6 cellular contexts compared by ENCODE assay signal in the genomic region with DNA sequence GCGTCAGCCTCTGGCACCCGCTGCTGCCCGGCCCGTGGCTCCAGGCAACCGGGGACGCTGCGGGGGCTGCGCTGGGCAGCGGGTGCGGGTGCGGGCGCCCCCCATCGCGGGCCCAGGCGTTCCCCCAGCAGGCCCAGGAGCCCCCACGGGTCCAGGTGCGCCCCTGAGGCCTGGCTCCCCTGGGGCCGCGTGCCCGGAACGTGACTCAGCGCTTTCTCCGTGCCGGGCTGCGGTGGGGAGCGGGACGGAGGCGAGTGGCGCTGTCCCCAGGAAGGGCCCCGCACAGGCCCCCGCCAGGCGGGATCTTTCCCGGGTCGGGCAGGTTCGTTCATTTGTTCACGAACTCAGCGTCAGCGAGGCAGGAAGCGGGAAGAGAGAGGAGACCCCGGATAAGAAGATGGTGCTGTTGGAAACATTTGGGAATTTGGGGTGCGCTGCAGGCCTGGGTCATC. TPM values are rescaled to one million over a fixed set of nuclear protein-coding genes. Genes with fewer than 3 reads are reported as not detected.
DNase-seq lines count a peak whose midpoint lies in the region; ATAC-seq, FAIRE-seq and TF ChIP-seq lines count a peak whose summit lies in the region.

No MANE protein-coding gene starts in this region.

- peak overlapping the region; percentile 89; the same call in 1 of the 2 replicates for H2BK20ac ChIP-seq in H1 (ENCODE audit: low read length)

- H3K4me3 ChIP-seq in H1 (ENCODE audit: extremely low read depth in 1 of 4, insufficient read depth in 2 of 4, low read depth in 3 of 4, low read length in 4 of 4) = peak overlapping the region in 3 of 4 experiments; percentile 1 to 48 (median 10); a peak in 5 of 8 replicates
- H3K4me3 ChIP-seq in skeletal muscle cell (ENCODE audit: low read depth, low read length) = peak overlapping the region; percentile 25

- WGBS in H1 (ENCODE audit: extremely low coverage in 1 of 2, insufficient coverage in 1 of 2, insufficient read length in 1 of 2, insufficient replicate concordance in 2 of 2, low coverage in 1 of 2, low lambda C conversion rate in 2 of 2, missing lambda C conversion rate in 1 of 2), 2 experiments = 32% methylated on average over 34 of the region's 41 CpGs; no CpG with 5 or more reads in 1 of the 2 experiments

- no peak overlapping the region for H3K27ac ChIP-seq in H1 (ENCODE audit: low read depth, low read length)

- no peak for TF ChIP-seq POLR2A in H1 (IDR thresholded peaks at IDR 0.05; ENCODE audit: control extremely low read depth in 1 of 2, low read depth in 2 of 2, low read length in 2 of 2)

- no peaks in the 10 kb centered on the region for H4K20me1 ChIP-seq in H1 (replicated peaks in 1 of 2; ENCODE audit: control insufficient read depth in 1 of 2, insufficient read depth in 2 of 2, low read length in 2 of 2)

- peaks cover 0 to 13% (median 7%) of the 10 kb centered on the region in 4 experiments; a peak in 4 of 7 replicates for H3K27me3 ChIP-seq in H1 (replicated peaks in 1 of 4; ENCODE audit: control insufficient read depth in 3 of 4, extremely low read depth in 1 of 4, insufficient read depth in 3 of 4, low read length in 3 of 4)

- H3K4ac ChIP-seq in H1 (replicated peaks; ENCODE audit: insufficient read length, low read depth, low read length) = peak overlapping the region; percentile 28

- no peak for TF ChIP-seq RAD21 in H1 (IDR thresholded peaks at IDR 0.05 in 1 of 2, conservative IDR thresholded peaks at IDR 0.05 in 1 of 2; ENCODE audit: low read depth in 2 of 2, low read length in 2 of 2)

- TF ChIP-seq CTCF in H1 (IDR thresholded peaks at IDR 0.05; ENCODE audit: control extremely low read depth in 1 of 3, insufficient read depth in 1 of 3, low read depth in 1 of 3, low read length in 3 of 3) = no peak

- no peaks in the 10 kb centered on the region for H3K9me3 ChIP-seq in H1 (ENCODE audit: insufficient read depth in 2 of 2, low read depth in 1 of 2, low read length in 1 of 2)

- H4K91ac ChIP-seq in H1 (replicated peaks; ENCODE audit: insufficient read length, low read length) = peak overlapping the region; percentile 82

- H2AFZ ChIP-seq in H1 (ENCODE audit: low read length) = no peak overlapping the region

- H3K36me3 ChIP-seq in H1 (ENCODE audit: control insufficient read depth in 2 of 4, insufficient read depth in 4 of 4, low read length in 3 of 4) = no peaks in the 10 kb centered on the region

- H4K8ac ChIP-seq in H1 (ENCODE audit: extremely low read depth, insufficient read depth, low read length) = peak overlapping the region; percentile 75

- H3K4me1 ChIP-seq in H1 (replicated peaks in 1 of 4; ENCODE audit: control insufficient read depth in 3 of 4, insufficient read depth in 4 of 4, low read length in 3 of 4) = peaks cover 7 to 32% (median 19%) of the 10 kb centered on the region in 4 experiments

- H4K5ac ChIP-seq in H1 (ENCODE audit: insufficient read length, low read depth, low read length) = no peak overlapping the region

- no peak overlapping the region for H2AK5ac ChIP-seq in H1 (ENCODE audit: low read depth, low read length)

- peak overlapping the region; percentile 5 to 57; a peak in 3 of 4 replicates for H3K4me2 ChIP-seq in H1 (ENCODE audit: insufficient read depth in 1 of 2, low read depth in 2 of 2, low read length in 2 of 2)

- peak overlapping the region; percentile 68 for H2BK12ac ChIP-seq in H1 (ENCODE audit: low read depth, low read length)

- peak overlapping the region; percentile 49 for H3K56ac ChIP-seq in H1 (replicated peaks; ENCODE audit: insufficient read length, low read depth, low read length)

- no peaks in the 10 kb centered on the region for H3K79me1 ChIP-seq in H1 (ENCODE audit: low read depth, low read length)

- H3K18ac ChIP-seq in H1 (ENCODE audit: extremely low read depth, low read length) = peak overlapping the region; percentile 34

- no peak overlapping the region; a peak in 1 of 7 replicates for H3K9ac ChIP-seq in H1 (replicated peaks in 1 of 4; ENCODE audit: extremely low read depth in 1 of 4, low read depth in 3 of 4, low read length in 3 of 4)

- POLR2A ChIA-PET in H1 (lab: Charles Lee; ENCODE audit: partially characterized antibody) = interaction anchor here (0.8 to 5.4 kb wide), 10 partner anchors 11 to 119 kb away, joined by 3 to 70 read pairs (median 4); a partner anchor contains a TSS

- DNase-seq in H1 (ENCODE audit: low read depth in 1 of 2, low spot score in 2 of 2) (peak in 1 of 2 experiments; percentile 79), skeletal muscle cell (ENCODE audit: low read depth) (no peak), NCI-H524 treated with DMSO at 0.1 percent for 48 hours (lab: John Stamatoyannopoulos, UW) (no peak), DMS114 treated with DMSO at 0.1 percent for 48 hours (lab: John Stamatoyannopoulos, UW; ENCODE audit: unreplicated experiment) (no peak)

- H2BK5ac ChIP-seq in H1 (ENCODE audit: low read depth, low read length) = peak overlapping the region; percentile 52; the same call in 1 of the 2 replicates

- ATAC-seq in HG03354 (IDR thresholded peaks at IDR 0.05; ENCODE audit: poor library complexity, severe bottlenecking, unreplicated experiment) = peak; percentile 16
- no peak for ATAC-seq in GM19395 (IDR thresholded peaks at IDR 0.05; ENCODE audit: unreplicated experiment)

- FAIRE-seq in H1 (lab: Jason Lieb, UNC) = no peak

- no peak overlapping the region for H3K14ac ChIP-seq in H1 (ENCODE audit: insufficient read length)

- no peak overlapping the region for H2BK15ac ChIP-seq in H1 (ENCODE audit: low read length)

- no peak overlapping the region for H2BK120ac ChIP-seq in H1 (replicated peaks; ENCODE audit: low read depth, low read length)

- H3K79me2 ChIP-seq in H1 (ENCODE audit: control insufficient read depth in 1 of 2, insufficient read depth in 2 of 2, low read length in 2 of 2) = no peaks in the 10 kb centered on the region

- H3K23me2 ChIP-seq in H1 (ENCODE audit: low read depth, low read length) = peaks cover 2% of the 10 kb centered on the region; the same call in 1 of the 2 replicates

- TF ChIP-seq EP300 in H1 (IDR thresholded peaks at IDR 0.05; ENCODE audit: borderline replicate concordance in 1 of 2, low read depth in 2 of 2, low read length in 2 of 2) = no peak

- CTCF ChIA-PET in H1 (lab: Charles Lee; ENCODE audit: partially characterized antibody) = interaction anchor here (0.7 to 41.5 kb wide), 18 partner anchors 10 to 166 kb away, joined by 3 to 778 read pairs (median 6); a partner anchor contains a TSS

- H3K23ac ChIP-seq in H1 (ENCODE audit: insufficient read length) = no peak overlapping the region

RNA-seq across cellular contexts. Expression of a gene that starts 18.4 kb away (rescaled TPM):
- total RNA-seq in H1 (2021; fragmentation: NEBNext Ultra II Directional; extraction: Animal tissue kit (Norgen Biotek cat#: 25700)) = 92.6 and 95.3 TPM in 2 replicates
- polyA plus RNA-seq in H1 (2011; rRNA removed) = 77.1 and 83.3 TPM in 2 replicates
- polyA plus RNA-seq in H1 (2011; cell fraction: cytosol; rRNA removed) = 73.6 TPM
- polyA plus RNA-seq in H1 (2011; cell fraction: nucleus; rRNA removed) = 231 TPM
- 53.1 to 105 TPM (median 63.0 TPM) in 4 replicates for polyA plus RNA-seq in H1 (2012, experiment 1 of 2)
- 42.5 TPM for polyA plus RNA-seq in H1 (2012, experiment 2 of 2)
- 44.0 TPM for polyA plus RNA-seq in H1 (2013, experiment 1 of 2)
- 43.4 TPM for polyA plus RNA-seq in H1 (2013, experiment 2 of 2)
- polyA minus RNA-seq in H1 (2011; rRNA and poly(A)+ RNA removed) = 129 and 130 TPM in 2 replicates
- polyA minus RNA-seq in H1 (2011; cell fraction: cytosol; rRNA and poly(A)+ RNA removed) = 56.7 TPM
- 113 TPM for polyA minus RNA-seq in H1 (2011; cell fraction: nucleus; rRNA and poly(A)+ RNA removed)

RNA-seq across cellular contexts. Expression of a gene that starts 19.1 kb away (rescaled TPM):
- total RNA-seq in H1 (2021; fragmentation: NEBNext Ultra II Directional; extraction: Animal tissue kit (Norgen Biotek cat#: 25700)) = 4.9 and 5.4 TPM in 2 replicates
- 4.6 and 4.7 TPM in 2 replicates for polyA plus RNA-seq in H1 (2011; rRNA removed)
- polyA plus RNA-seq in H1 (2011; cell fraction: cytosol; rRNA removed) = 3.7 TPM
- polyA plus RNA-seq in H1 (2011; cell fraction: nucleus; rRNA removed) = 3.7 TPM
- polyA plus RNA-seq in H1 (2012, experiment 1 of 2) = 3.2 to 6.3 TPM (median 4.8 TPM) in 4 replicates
- 4.5 TPM for polyA plus RNA-seq in H1 (2012, experiment 2 of 2)
- polyA plus RNA-seq in H1 (2013, experiment 1 of 2) = 5.4 TPM
- 5.7 TPM for polyA plus RNA-seq in H1 (2013, experiment 2 of 2)
- polyA minus RNA-seq in H1 (2011; rRNA and poly(A)+ RNA removed) = 1.3 TPM in 2 replicates
- polyA minus RNA-seq in H1 (2011; cell fraction: cytosol; rRNA and poly(A)+ RNA removed) = 3.4 TPM
- 2.7 TPM for polyA minus RNA-seq in H1 (2011; cell fraction: nucleus; rRNA and poly(A)+ RNA removed)

RNA-seq across cellular contexts. Expression of a gene that starts 43.0 kb away (rescaled TPM):
- total RNA-seq in H1 (2021; fragmentation: NEBNext Ultra II Directional; extraction: Animal tissue kit (Norgen Biotek cat#: 25700)) = 0.26 TPM in 1 of 2 replicates, not detected in the other
- polyA plus RNA-seq in H1 (2011; rRNA removed) = not detected in 2 replicates
- polyA plus RNA-seq in H1 (2011; cell fraction: cytosol; rRNA removed) = 0.03 TPM
- polyA plus RNA-seq in H1 (2011; cell fraction: nucleus; rRNA removed) = 0.33 TPM
- 9.6 to 20.9 TPM (median 19.9 TPM) in 4 replicates for polyA plus RNA-seq in H1 (2012, experiment 1 of 2)
- polyA plus RNA-seq in H1 (2012, experiment 2 of 2) = 16.5 TPM
- polyA plus RNA-seq in H1 (2013, experiment 1 of 2) = not detected
- polyA plus RNA-seq in H1 (2013, experiment 2 of 2) = not detected
- not detected in 2 replicates for polyA minus RNA-seq in H1 (2011; rRNA and poly(A)+ RNA removed)
- not detected for polyA minus RNA-seq in H1 (2011; cell fraction: cytosol; rRNA and poly(A)+ RNA removed)
- 0.60 TPM for polyA minus RNA-seq in H1 (2011; cell fraction: nucleus; rRNA and poly(A)+ RNA removed)

RNA-seq across cellular contexts. Expression of a gene that starts 47.4 kb away (rescaled TPM):
- total RNA-seq in H1 (2021; fragmentation: NEBNext Ultra II Directional; extraction: Animal tissue kit (Norgen Biotek cat#: 25700)) = 0.86 and 1.0 TPM in 2 replicates
- polyA plus RNA-seq in H1 (2011; rRNA removed) = 2.2 and 2.5 TPM in 2 replicates
- 1.1 TPM for polyA plus RNA-seq in H1 (2011; cell fraction: cytosol; rRNA removed)
- polyA plus RNA-seq in H1 (2011; cell fraction: nucleus; rRNA removed) = 1.3 TPM
- 0.43 to 0.55 TPM (median 0.53 TPM) in 3 of 4 replicates, not detected in the other for polyA plus RNA-seq in H1 (2012, experiment 1 of 2)
- 0.34 TPM for polyA plus RNA-seq in H1 (2012, experiment 2 of 2)
- polyA plus RNA-seq in H1 (2013, experiment 1 of 2) = 0.65 TPM
- 0.75 TPM for polyA plus RNA-seq in H1 (2013, experiment 2 of 2)
- not detected in 2 replicates for polyA minus RNA-seq in H1 (2011; rRNA and poly(A)+ RNA removed)
- polyA minus RNA-seq in H1 (2011; cell fraction: cytosol; rRNA and poly(A)+ RNA removed) = not detected
- polyA minus RNA-seq in H1 (2011; cell fraction: nucleus; rRNA and poly(A)+ RNA removed) = not detected

RNA-seq across cellular contexts. Expression of a gene that starts 49.6 kb away (rescaled TPM):
- 83.5 and 84.6 TPM in 2 replicates for total RNA-seq in H1 (2021; fragmentation: NEBNext Ultra II Directional; extraction: Animal tissue kit (Norgen Biotek cat#: 25700))
- 50.0 and 57.7 TPM in 2 replicates for polyA plus RNA-seq in H1 (2011; rRNA removed)
- polyA plus RNA-seq in H1 (2011; cell fraction: cytosol; rRNA removed) = 60.9 TPM
- polyA plus RNA-seq in H1 (2011; cell fraction: nucleus; rRNA removed) = 48.2 TPM
- polyA plus RNA-seq in H1 (2012, experiment 1 of 2) = 70.6 to 85.2 TPM (median 74.1 TPM) in 4 replicates
- 17.8 TPM for polyA plus RNA-seq in H1 (2012, experiment 2 of 2)
- 46.0 TPM for polyA plus RNA-seq in H1 (2013, experiment 1 of 2)
- 46.1 TPM for polyA plus RNA-seq in H1 (2013, experiment 2 of 2)
- polyA minus RNA-seq in H1 (2011; rRNA and poly(A)+ RNA removed) = 61.8 and 68.0 TPM in 2 replicates
- 37.0 TPM for polyA minus RNA-seq in H1 (2011; cell fraction: cytosol; rRNA and poly(A)+ RNA removed)
- polyA minus RNA-seq in H1 (2011; cell fraction: nucleus; rRNA and poly(A)+ RNA removed) = 33.6 TPM
